Comparison of ENCODE assay signal across 13 cellular contexts in the genomic region with DNA sequence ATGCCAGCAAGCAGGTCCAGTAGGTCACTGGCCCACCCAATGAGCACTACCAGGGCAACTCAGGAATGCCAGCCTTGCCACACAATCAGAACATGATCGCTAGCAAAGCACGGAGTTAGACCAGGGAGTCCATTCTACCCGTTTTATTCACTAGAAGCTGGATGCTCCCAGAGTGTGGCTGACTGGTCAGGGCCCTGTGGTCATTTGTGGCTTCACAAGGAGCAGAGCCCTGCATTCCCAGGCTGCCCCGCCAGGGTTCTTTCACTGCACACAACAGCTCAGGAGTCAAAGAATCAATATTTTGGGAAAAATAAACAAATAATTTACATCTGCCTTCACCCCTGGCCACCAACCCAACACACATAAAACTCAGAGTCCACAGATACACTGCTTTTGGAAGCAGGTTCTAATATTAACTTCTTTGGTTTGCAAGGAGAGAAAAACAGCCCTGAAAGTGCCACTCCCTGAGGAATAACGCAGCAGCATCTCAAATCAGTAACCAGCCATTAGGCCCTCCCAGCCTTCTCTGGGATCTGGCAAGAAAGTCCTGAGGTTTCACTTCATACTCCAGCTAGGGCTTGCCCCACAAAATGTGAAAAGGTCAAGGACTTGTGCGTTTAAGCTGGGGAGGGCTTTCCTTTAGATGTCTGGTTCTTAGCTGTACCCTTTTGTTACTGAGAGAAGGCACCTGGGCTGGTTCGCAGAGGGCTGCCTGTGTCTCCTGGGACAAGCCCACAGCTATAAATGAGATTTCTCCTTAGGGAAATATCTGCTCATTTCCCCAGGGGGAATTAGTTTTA. TPM values are rescaled to one million over a fixed set of nuclear protein-coding genes. Genes with fewer than 3 reads are reported as not detected.
DNase-seq lines count a peak whose midpoint lies in the region; ATAC-seq and TF ChIP-seq lines count a peak whose summit lies in the region.
"Had no signal": no experiment of that assay in that cellular context is flagged by ENCODE, and none has a peak within 500 bp of the region (broad histone marks: within the 10 kb centered on the region; RNA-seq: fewer than 3 reads in every experiment).

No MANE protein-coding gene starts in this region.

- no peak overlapping the region for H4K5ac ChIP-seq in IMR-90 (ENCODE audit: low read depth, low read length)

- H3K9me3 ChIP-seq in BLaER1 (no peaks in the 10 kb centered on the region), IMR-90 (ENCODE audit: control insufficient read depth, insufficient read depth, low read length) (no peaks in the 10 kb centered on the region), neutrophil (no peaks in the 10 kb centered on the region), breast epithelium (no peaks in the 10 kb centered on the region)
- H3K9me3 ChIP-seq: colonic mucosa had no signal

- intact Hi-C loops in IMR-90 (cut with micrococcal nuclease) (no loop called here), breast epithelium (cut with DNase I; ENCODE audit: low total_unique reads) (no loop called here)

- H2AK9ac ChIP-seq in IMR-90 (replicated peaks; ENCODE audit: low read depth, low read length, poor library complexity): peak overlapping the region; percentile 31

- H3K36me3 ChIP-seq in BLaER1: peaks cover 36% of the 10 kb centered on the region
- H3K36me3 ChIP-seq in IMR-90 (ENCODE audit: control insufficient read depth, insufficient read depth, low read length): peaks cover 6% of the 10 kb centered on the region
- peaks cover 5% of the 10 kb centered on the region for H3K36me3 ChIP-seq in neutrophil
- H3K36me3 ChIP-seq in breast epithelium: no peaks in the 10 kb centered on the region
- H3K36me3 ChIP-seq: colonic mucosa had no signal

- ATAC-seq in IMR-90 (ENCODE audit: low read depth) (no peak), GM19463 (IDR thresholded peaks at IDR 0.05; ENCODE audit: unreplicated experiment) (no peak)

- no peak overlapping the region for H3K14ac ChIP-seq in IMR-90 (replicated peaks; ENCODE audit: low read depth, low read length)

- no peak overlapping the region for H3K18ac ChIP-seq in IMR-90 (ENCODE audit: low read depth, low read length)

- H3K9me3 Mint-ChIP-seq in chondrocyte (ENCODE audit: low read depth): no peaks in the 10 kb centered on the region
- H3K9me3 Mint-ChIP-seq in glutamatergic neuron (ENCODE audit: unreplicated experiment): no peaks in the 10 kb centered on the region

- H2BK20ac ChIP-seq in IMR-90 (ENCODE audit: low read depth, low read length): no peak overlapping the region

- H3K9me1 ChIP-seq in IMR-90 (ENCODE audit: insufficient read depth, low read length): peaks cover 26% of the 10 kb centered on the region

- H3K36me3 Mint-ChIP-seq in chondrocyte (ENCODE audit: low read depth) (peaks cover 6% of the 10 kb centered on the region), glutamatergic neuron (ENCODE audit: unreplicated experiment) (no peaks in the 10 kb centered on the region)

- CTCF ChIA-PET in IMR-90 (lab: Yijun Ruan, JAX): interaction anchor here (0.9 to 1.5 kb wide), 2 partner anchors 11 to 41 kb away, joined by 3 to 5 read pairs; no protein-coding TSS in a partner anchor

- H3K4me3 ChIP-seq in BLaER1: peak overlapping the region; percentile 27; the same call in 1 of the 2 replicates
- no peak overlapping the region for H3K4me3 ChIP-seq in IMR-90 (ENCODE audit: insufficient read depth, low read depth, low read length)
- no peak overlapping the region for H3K4me3 ChIP-seq in neutrophil (ENCODE audit: low read depth in 1 of 2, low read length in 1 of 2)
- H3K4me3 ChIP-seq in breast epithelium: no peak overlapping the region
- H3K4me3 ChIP-seq: colonic mucosa had no signal

- H2AK5ac ChIP-seq in IMR-90 (ENCODE audit: low read depth, low read length): no peak overlapping the region

- no peaks in the 10 kb centered on the region for H3K27me3 Mint-ChIP-seq in chondrocyte (ENCODE audit: low read depth)
- H3K27me3 Mint-ChIP-seq in glutamatergic neuron (ENCODE audit: unreplicated experiment): peaks cover 2% of the 10 kb centered on the region

- dilution Hi-C loops in IMR-90 (cut with HindIII; ENCODE audit: low sequenced_read_pairs, unreplicated experiment): no loop called here

- H3K27me3 ChIP-seq in BLaER1: no peaks in the 10 kb centered on the region
- H3K27me3 ChIP-seq in IMR-90 (ENCODE audit: control insufficient read depth, insufficient read depth, low read length): no peaks in the 10 kb centered on the region
- no peaks in the 10 kb centered on the region for H3K27me3 ChIP-seq in neutrophil
- no peaks in the 10 kb centered on the region for H3K27me3 ChIP-seq in breast epithelium
- H3K27me3 ChIP-seq: colonic mucosa had no signal

- no TSS peak for BruUV-seq in IMR-90 (replicated peaks; lab: Mats Ljungman, UMichigan)

- peaks cover 100% of the 10 kb centered on the region for H4K20me1 ChIP-seq in BLaER1
- H4K20me1 ChIP-seq in IMR-90 (ENCODE audit: insufficient read depth, low read length): peaks cover 89% of the 10 kb centered on the region

- H2BK5ac ChIP-seq in IMR-90 (ENCODE audit: low read depth, low read length, poor library complexity, severe bottlenecking): no peak overlapping the region

- no peak for TF ChIP-seq CTCF in IMR-90 (conservative IDR thresholded peaks at IDR 0.05; ENCODE audit: low read depth, low read length)
- no peak for TF ChIP-seq CTCF in chondrocyte (IDR thresholded peaks at IDR 0.05)
- TF ChIP-seq CTCF in neutrophil (IDR thresholded peaks at IDR 0.05): no peak
- TF ChIP-seq CTCF in breast epithelium (IDR thresholded peaks at IDR 0.05): no peak
- TF ChIP-seq CTCF in glutamatergic neuron (IDR thresholded peaks at IDR 0.05; ENCODE audit: partially characterized antibody, unreplicated experiment): no peak

- H3K27ac Mint-ChIP-seq in chondrocyte (ENCODE audit: unreplicated experiment): peak overlapping the region; percentile 4
- H3K27ac Mint-ChIP-seq in glutamatergic neuron (ENCODE audit: unreplicated experiment): no peak overlapping the region

- 100% methylated on average over 3 of the region's 7 CpGs; no CpG with 5 or more reads in 1 of the 2 experiments for WGBS in IMR-90 (ENCODE audit: extremely low coverage in 2 of 2, insufficient read length in 1 of 2), 2 experiments

- no peak for TF ChIP-seq RAD21 in IMR-90 (IDR thresholded peaks at IDR 0.05; ENCODE audit: low read length)

- DNase-seq in IMR-90 (no peak), chondrocyte (ENCODE audit: low spot score) (no peak), breast epithelium (ENCODE audit: low spot score in 2 of 2) (no peak), cerebellum (ENCODE audit: low spot score) (no peak), glutamatergic neuron (no peak)
- DNase-seq: colonic mucosa, foreskin melanocyte, NCI-H524, Right ventricle myocardium superior had no signal

- H3K4me2 ChIP-seq in BLaER1: peak overlapping the region; percentile 83
- H3K4me2 ChIP-seq in IMR-90 (ENCODE audit: low read depth, low read length): no peak overlapping the region; the same call in 1 of the 2 replicates

- H4K91ac ChIP-seq in IMR-90 (ENCODE audit: insufficient read depth, low read depth, low read length): no peak overlapping the region

- H3K4me3 Mint-ChIP-seq in chondrocyte (ENCODE audit: unreplicated experiment) (no peak overlapping the region), glutamatergic neuron (ENCODE audit: unreplicated experiment) (no peak overlapping the region)

- no peak overlapping the region for H3K23ac ChIP-seq in IMR-90 (ENCODE audit: low read depth, low read length)

- no peak overlapping the region for H4K8ac ChIP-seq in IMR-90 (ENCODE audit: low read depth in 2 of 2, low read length in 2 of 2)

- no peak overlapping the region for H2BK15ac ChIP-seq in IMR-90 (ENCODE audit: low read depth, low read length)

- POLR2A ChIA-PET in IMR-90 (lab: Charles Lee; ENCODE audit: unreplicated experiment): no interaction called here

- H3K9ac ChIP-seq in BLaER1 (peak overlapping the region; percentile 54; the same call in 1 of the 2 replicates), IMR-90 (ENCODE audit: low read depth, low read length) (no peak overlapping the region)

- no peak overlapping the region for H2AFZ ChIP-seq in IMR-90 (replicated peaks; ENCODE audit: low read length, poor library complexity)

- H3K79me1 ChIP-seq in IMR-90 (ENCODE audit: low read depth in 1 of 2, low read length in 2 of 2): peaks cover 40 to 88% of the 10 kb centered on the region in 2 experiments

- peak overlapping the region; percentile 70 for H3K27ac ChIP-seq in BLaER1
- H3K27ac ChIP-seq in IMR-90 (ENCODE audit: insufficient read depth, low read length): no peak overlapping the region
- peak overlapping the region; percentile 28 for H3K27ac ChIP-seq in neutrophil
- peak overlapping the region in 1 of 2 donors; percentile 57 for H3K27ac ChIP-seq in breast epithelium
- H3K27ac ChIP-seq: colonic mucosa had no signal

- in situ Hi-C loops in IMR-90 (cut with MboI; ENCODE audit: low sequenced_read_pairs): no loop called here

- no peak overlapping the region for H3K56ac ChIP-seq in IMR-90 (ENCODE audit: extremely low read depth, insufficient read depth, low read length)

- no peak overlapping the region for H2BK120ac ChIP-seq in IMR-90 (ENCODE audit: low read depth, low read length)

- H3K4me1 Mint-ChIP-seq in chondrocyte (ENCODE audit: low read depth): peaks cover 88% of the 10 kb centered on the region
- H3K4me1 Mint-ChIP-seq in glutamatergic neuron (ENCODE audit: low read depth, unreplicated experiment): peaks cover 6% of the 10 kb centered on the region

- H3K4me1 ChIP-seq in BLaER1 (peaks cover 100% of the 10 kb centered on the region), IMR-90 (ENCODE audit: control insufficient read depth, insufficient read depth, low read length) (peaks cover 17% of the 10 kb centered on the region), neutrophil (ENCODE audit: control insufficient read depth in 1 of 2, insufficient read depth in 1 of 2, low read depth in 1 of 2, low read length in 1 of 2) (peaks cover 13 to 23% of the 10 kb centered on the region in 2 experiments), breast epithelium (no peaks in the 10 kb centered on the region)

- TF ChIP-seq POLR2A in IMR-90 (IDR thresholded peaks at IDR 0.05; ENCODE audit: low read depth, low read length): no peak
- no peak for TF ChIP-seq POLR2A in breast epithelium (IDR thresholded peaks at IDR 0.05)

- H3K4ac ChIP-seq in IMR-90 (ENCODE audit: low read depth, low read length): no peak overlapping the region

RNA-seq across cellular contexts. Expression of gene SIAH2, which starts 16.0 kb away (rescaled TPM):
- total RNA-seq in IMR-90 (2012; rRNA removed) (24.7 and 26.1 TPM in 2 replicates), chondrocyte (24.3 to 39.7 TPM (median 39.2 TPM) in 3 replicates), breast epithelium (10 to 100 TPM; 37.4 to 40.3 (median 39.1) TPM), cerebellum (17.1 TPM), glutamatergic neuron (ENCODE audit: unreplicated experiment) (9.6 TPM)
- 61.8 and 78.2 TPM in 2 replicates for polyA plus RNA-seq in IMR-90 (2012; rRNA removed)
- polyA plus RNA-seq in IMR-90 (2012; cell fraction: cytosol; rRNA removed): 10.3 and 19.5 TPM in 2 replicates
- polyA plus RNA-seq in IMR-90 (2012; cell fraction: nucleus; rRNA removed; ENCODE audit: low replicate concordance): 16.8 and 18.9 TPM in 2 replicates

RNA-seq across cellular contexts. Expression of gene ERICH6, which starts 43.3 kb away (rescaled TPM):
- total RNA-seq in IMR-90 (2012; rRNA removed) (under 0.01 TPM in 1 of 2 replicates, not detected in the other), chondrocyte (not detected in 3 replicates), breast epithelium (under 1 TPM; 0.29 to 0.98 (median 0.48) TPM), cerebellum (0.27 TPM), glutamatergic neuron (ENCODE audit: unreplicated experiment) (0.69 TPM)
- not detected in 2 replicates for polyA plus RNA-seq in IMR-90 (2012; rRNA removed)
- not detected in 2 replicates for polyA plus RNA-seq in IMR-90 (2012; cell fraction: cytosol; rRNA removed)
- 0.03 TPM in 1 of 2 replicates, not detected in the other for polyA plus RNA-seq in IMR-90 (2012; cell fraction: nucleus; rRNA removed; ENCODE audit: low replicate concordance)
- total RNA-seq: colonic mucosa, kidney epithelial cell, Right ventricle myocardium superior had no signal
